19 cellular contexts compared by ENCODE assay signal in genomic region chr17:60545465-60546191, GRCh38.
"Had no signal": no experiment of that assay in that cellular context is flagged by ENCODE, and none has a peak within 500 bp of the region (broad histone marks: within the 10 kb centered on the region; RNA-seq: fewer than 3 reads in every experiment).

No MANE protein-coding gene starts in this region.

- H3K4me1 ChIP-seq: adrenal gland, heart left ventricle, left ventricle myocardium inferior, neural progenitor cell, psoas muscle, thyroid gland had no signal

- FAIRE-seq: bronchial epithelial cell, frontal cortex had no signal

- H2AFZ ChIP-seq: neural progenitor cell had no signal

- H3K4me3 ChIP-seq: adrenal gland, heart left ventricle, left ventricle myocardium inferior, mucosa of descending colon, neural progenitor cell, psoas muscle, thyroid gland had no signal

- H3K27ac ChIP-seq: adrenal gland, heart left ventricle, left ventricle myocardium inferior, neural progenitor cell, psoas muscle, thyroid gland had no signal

- H3K36me3 ChIP-seq: adrenal gland, heart left ventricle, left ventricle myocardium inferior, neural progenitor cell, thyroid gland had no signal

- H3K9me3 ChIP-seq: adrenal gland, heart left ventricle, left ventricle myocardium inferior, mucosa of descending colon, psoas muscle, thyroid gland had no signal

- ATAC-seq: activated naive CD4-positive, alpha-beta T cell treated with anti-CD3 and anti-CD28 coated beads, Interleukin-2, amount 50 U/mL, for 72 hours; heart left ventricle; mucosa of descending colon; psoas muscle; sciatic nerve; stimulated activated memory B cell treated with anti-CD40 and anti-IgM and Interleukin-4, amounts not matched to agents 10 μg/mL and 1 μg/mL and 100 μg/mL, for 72 hours had no signal

- H3K4me2 ChIP-seq: neural progenitor cell had no signal

- H3K9ac ChIP-seq: neural progenitor cell had no signal

- DNase-seq: activated CD4-positive, alpha-beta memory T cell treated with anti-CD3 and anti-CD28 coated beads for 36 hours; activated CD4-positive, alpha-beta T cell treated with anti-CD3 and anti-CD28 coated beads for 4 hours; activated gamma-delta T cell treated with Interleukin-2 at 50 U/mL for 16 hours; activated T-cell treated with anti-CD3 and anti-CD28 coated beads for 4 hours; adrenal gland; heart left ventricle; left ventricle myocardium inferior; mammary epithelial cell; mucosa of descending colon; naive B cell; psoas muscle; stimulated activated CD4-positive, alpha-beta T cell treated with anti-CD3 and anti-CD28 coated beads, Interleukin-4, amount 100 ng/mL, for 4 hours; thyroid gland had no signal

- H3K27me3 ChIP-seq: adrenal gland, heart left ventricle, neural progenitor cell, thyroid gland had no signal
